Comparison of ENCODE assay signal across 8 cellular contexts in the genomic region with DNA sequence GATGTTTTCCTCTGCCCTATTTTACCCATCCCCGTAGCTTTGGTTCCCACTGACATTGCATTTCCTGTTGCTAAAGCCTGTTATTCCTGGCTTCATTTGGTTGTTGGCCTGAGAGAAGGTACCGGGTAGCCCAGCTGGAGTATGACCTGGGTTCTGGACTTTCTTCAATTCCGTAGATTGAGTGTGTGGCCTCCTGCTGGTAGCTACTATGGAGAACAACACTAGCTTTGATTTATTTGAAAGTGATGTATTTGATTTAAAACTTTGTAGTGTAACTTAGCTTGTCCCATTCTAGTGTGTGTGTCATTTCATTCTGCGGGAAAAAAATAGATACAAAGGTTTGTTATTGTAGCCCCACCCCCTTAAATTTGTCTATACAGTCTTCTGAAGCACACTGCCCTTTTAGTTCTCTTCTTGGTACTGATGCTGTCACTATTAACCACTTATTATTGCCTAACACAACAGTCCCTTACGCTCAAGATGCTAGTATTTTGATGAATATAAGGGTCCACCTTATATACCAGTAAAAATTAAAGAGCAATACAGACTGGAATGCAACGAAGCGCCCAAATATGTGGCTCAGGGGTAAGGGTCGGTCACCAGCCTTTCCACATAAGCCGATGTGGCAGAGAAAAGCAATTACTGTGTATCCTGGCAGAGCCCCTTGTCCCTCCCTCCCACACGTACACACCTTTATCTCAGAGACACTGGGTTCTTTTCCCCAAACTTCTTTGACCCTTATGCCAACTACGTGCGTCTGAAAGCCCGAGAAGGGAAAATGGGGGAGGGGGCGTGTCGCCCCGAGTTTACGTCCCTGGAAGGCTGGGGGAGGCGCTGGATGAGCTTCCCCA. TPM values are rescaled to one million over a fixed set of nuclear protein-coding genes. Genes with fewer than 3 reads are reported as not detected.
DNase-seq lines count a peak whose midpoint lies in the region; ATAC-seq and TF ChIP-seq lines count a peak whose summit lies in the region.

No MANE protein-coding gene starts in this region.

- peaks cover 47% of the 10 kb centered on the region for H3K36me3 Mint-ChIP-seq in effector memory CD8-positive, alpha-beta T cell (ENCODE audit: insufficient read depth)

- peak overlapping the region; percentile 49 to 74 for H3K4ac ChIP-seq in mesenchymal stem cell (ENCODE audit: low read depth in 1 of 2, low read length in 2 of 2)

- peaks cover 9% of the 10 kb centered on the region for H3K79me1 ChIP-seq in mesenchymal stem cell (replicated peaks; ENCODE audit: low read length, poor library complexity, severe bottlenecking)

- peak overlapping the region; percentile 88 for H3K27ac ChIP-seq in mesenchymal stem cell (ENCODE audit: low read length, poor library complexity, severe bottlenecking)
- peak overlapping the region; percentile 79 to 97 (median 95) for H3K27ac ChIP-seq in tibial nerve

- TF ChIP-seq POLR2A in tibial nerve (IDR thresholded peaks at IDR 0.05) = no peak

- peak in 4 of 5 experiments; percentile 41 to 61 (median 54) for TF ChIP-seq CTCF in tibial nerve (IDR thresholded peaks at IDR 0.05)

- peak overlapping the region; percentile 51 for H4K8ac ChIP-seq in mesenchymal stem cell (ENCODE audit: low read length)

- H3K27ac Mint-ChIP-seq in effector memory CD8-positive, alpha-beta T cell = peak overlapping the region; percentile 96 to 99

- H3K4me3 ChIP-seq in mesenchymal stem cell (ENCODE audit: insufficient read depth in 1 of 2, low read depth in 1 of 2, low read length in 2 of 2) = peak overlapping the region; percentile 90 to 94
- H3K4me3 ChIP-seq in tibial nerve = peak overlapping the region; percentile 64 to 77 (median 75)

- peak overlapping the region; percentile 2 for H2BK15ac ChIP-seq in mesenchymal stem cell (ENCODE audit: low read depth, poor library complexity, severe bottlenecking)

- H3K36me3 ChIP-seq in mesenchymal stem cell (ENCODE audit: control insufficient read depth in 1 of 2, insufficient read depth in 2 of 2, low read depth in 1 of 2, low read length in 2 of 2) = peaks cover 0 to 49% of the 10 kb centered on the region in 2 experiments
- peaks cover 0 to 31% (median 9%) of the 10 kb centered on the region in 3 donors for H3K36me3 ChIP-seq in tibial nerve

- peak overlapping the region; percentile 98 to 100 for H3K4me3 Mint-ChIP-seq in effector memory CD8-positive, alpha-beta T cell

- TF ChIP-seq EP300 in tibial nerve (IDR thresholded peaks at IDR 0.05) = no peak

- H3K18ac ChIP-seq in mesenchymal stem cell (ENCODE audit: low read depth in 1 of 2, low read length in 2 of 2) = peak overlapping the region; percentile 49 to 88

- H3K23ac ChIP-seq in mesenchymal stem cell (ENCODE audit: low read length in 2 of 2) = peak overlapping the region in 1 of 2 experiments; percentile 81

- H2BK12ac ChIP-seq in mesenchymal stem cell (ENCODE audit: low read length in 2 of 2) = peak overlapping the region in 1 of 2 experiments; percentile 12

- no peak overlapping the region for H2AK5ac ChIP-seq in mesenchymal stem cell (ENCODE audit: low read length, severe bottlenecking)

- H3K4me2 ChIP-seq in mesenchymal stem cell (ENCODE audit: low read length, poor library complexity, severe bottlenecking) = peak overlapping the region; percentile 87

- H3K14ac ChIP-seq in mesenchymal stem cell (ENCODE audit: low read length in 2 of 2) = no peak overlapping the region

- peak overlapping the region; percentile 19 for H4K91ac ChIP-seq in mesenchymal stem cell (ENCODE audit: low read length)

- H2BK120ac ChIP-seq in mesenchymal stem cell (ENCODE audit: low read depth, low read length) = no peak overlapping the region

- in situ Hi-C loops in SK-MEL-5 (cut with HindIII; ENCODE audit: low pct_unique_long_range_greater_than_20kb, low sequenced_read_pairs) = no loop called here

- ATAC-seq in HG02970 (IDR thresholded peaks at IDR 0.05; ENCODE audit: low FRiP score, unreplicated experiment) = peak; percentile 7
- ATAC-seq in effector memory CD8-positive, alpha-beta T cell (replicated peaks) = peak; percentile 22
- ATAC-seq in GM21529 (IDR thresholded peaks at IDR 0.05; ENCODE audit: unreplicated experiment) = no peak

- H3K27me3 ChIP-seq in mesenchymal stem cell (ENCODE audit: control insufficient read depth in 1 of 2, insufficient read depth in 1 of 2, low read length in 2 of 2) (no peaks in the 10 kb centered on the region), tibial nerve (no peaks in the 10 kb centered on the region)

- peak; percentile 41 for DNase-seq in NCI-H2171 treated with DMSO at 0.1 percent for 48 hours (lab: John Stamatoyannopoulos, UW)
- DNase-seq in NCI-H2171 (lab: John Stamatoyannopoulos, UW) = no peak
- peak; percentile 53 for DNase-seq in SK-MEL-5 (ENCODE audit: low read depth, low spot score)
- DNase-seq in effector memory CD8-positive, alpha-beta T cell = no peak
- peak; percentile 74 for DNase-seq in mesenchymal stem cell
- peak in 1 of 2 donors; percentile 57 for DNase-seq in tibial nerve (ENCODE audit: low spot score in 2 of 2)

- no peaks in the 10 kb centered on the region for H3K9me3 ChIP-seq in mesenchymal stem cell (ENCODE audit: control insufficient read depth, low read length)
- no peaks in the 10 kb centered on the region for H3K9me3 ChIP-seq in tibial nerve

- H3K9me3 Mint-ChIP-seq in effector memory CD8-positive, alpha-beta T cell = no peaks in the 10 kb centered on the region

- no peaks in the 10 kb centered on the region for H3K27me3 Mint-ChIP-seq in effector memory CD8-positive, alpha-beta T cell

- WGBS in mesenchymal stem cell = 11% methylated on average over 16 of the region's 18 CpGs
- WGBS in tibial nerve, 2 donors = 3 to 5% methylated on average over 18 of the region's 18 CpGs

- H3K4me1 ChIP-seq in mesenchymal stem cell (ENCODE audit: control insufficient read depth, insufficient read depth, low read depth, low read length) (no peaks in the 10 kb centered on the region), tibial nerve (peaks cover 0 to 22% (median 10%) of the 10 kb centered on the region in 4 donors)

- H3K9ac ChIP-seq in mesenchymal stem cell (ENCODE audit: low read length) = peak overlapping the region; percentile 96

- peaks cover 45 to 51% of the 10 kb centered on the region in 2 donors for H3K4me1 Mint-ChIP-seq in effector memory CD8-positive, alpha-beta T cell (ENCODE audit: low read depth in 2 of 2)

- H2AFZ ChIP-seq in mesenchymal stem cell (ENCODE audit: low read depth, low read length) = no peak overlapping the region

- H2BK5ac ChIP-seq in mesenchymal stem cell (ENCODE audit: low read depth, low read length, poor library complexity, severe bottlenecking) = no peak overlapping the region

RNA-seq across cellular contexts. Expression of a gene that starts 0.6 kb away (rescaled TPM):
- total RNA-seq in SK-MEL-5 (2014; rRNA removed; shearing (Covaris generic)) = 29.1 TPM in 2 replicates
- 36.1 and 61.7 TPM in 2 replicates for polyA plus RNA-seq in SK-MEL-5 (2015; cell fraction: cytosol; rRNA removed)
- polyA plus RNA-seq in SK-MEL-5 (2015; cell fraction: nucleus; rRNA removed) = 221 and 258 TPM in 2 replicates
- polyA plus RNA-seq in mesenchymal stem cell (2013, experiment 1 of 2) = 62.1 TPM
- 60.3 TPM for polyA plus RNA-seq in mesenchymal stem cell (2013, experiment 2 of 2)
- 10 to 100 TPM; 30.6 to 69.9 (median 43.8) TPM for total RNA-seq in tibial nerve

RNA-seq across cellular contexts. Expression of a gene that starts 33.1 kb away (rescaled TPM):
- 100 and 125 TPM in 2 replicates for total RNA-seq in SK-MEL-5 (2014; rRNA removed; shearing (Covaris generic))
- polyA plus RNA-seq in SK-MEL-5 (2015; cell fraction: cytosol; rRNA removed) = 142 and 159 TPM in 2 replicates
- 61.4 and 72.8 TPM in 2 replicates for polyA plus RNA-seq in SK-MEL-5 (2015; cell fraction: nucleus; rRNA removed)
- 509 TPM for polyA plus RNA-seq in mesenchymal stem cell (2013, experiment 1 of 2)
- polyA plus RNA-seq in mesenchymal stem cell (2013, experiment 2 of 2) = 495 TPM
- 100 to 1,000 TPM; 225 to 297 (median 293) TPM for total RNA-seq in tibial nerve

RNA-seq across cellular contexts. Expression of a gene that starts 41.3 kb away (rescaled TPM):
- 0.40 and 0.61 TPM in 2 replicates for total RNA-seq in SK-MEL-5 (2014; rRNA removed; shearing (Covaris generic))
- 1.2 and 1.6 TPM in 2 replicates for polyA plus RNA-seq in SK-MEL-5 (2015; cell fraction: cytosol; rRNA removed)
- polyA plus RNA-seq in SK-MEL-5 (2015; cell fraction: nucleus; rRNA removed) = 2.5 and 14.7 TPM in 2 replicates
- polyA plus RNA-seq in mesenchymal stem cell (2013, experiment 1 of 2) = 0.90 TPM
- 0.93 TPM for polyA plus RNA-seq in mesenchymal stem cell (2013, experiment 2 of 2)
- 1 to 10 TPM in 3 of 4 donors, under 1 TPM in 1; 0.66 to 3.3 (median 1.8) TPM for total RNA-seq in tibial nerve

RNA-seq across cellular contexts. Expression of a gene that starts 54.2 kb away (rescaled TPM):
- total RNA-seq in SK-MEL-5 (2014; rRNA removed; shearing (Covaris generic)) = 137 and 146 TPM in 2 replicates
- 77.5 and 107 TPM in 2 replicates for polyA plus RNA-seq in SK-MEL-5 (2015; cell fraction: cytosol; rRNA removed)
- polyA plus RNA-seq in SK-MEL-5 (2015; cell fraction: nucleus; rRNA removed) = 76.1 and 88.7 TPM in 2 replicates
- 133 TPM for polyA plus RNA-seq in mesenchymal stem cell (2013, experiment 1 of 2)
- 140 TPM for polyA plus RNA-seq in mesenchymal stem cell (2013, experiment 2 of 2)
- 100 to 1,000 TPM in 3 of 4 donors, 10 to 100 TPM in 1; 90.8 to 126 (median 114) TPM for total RNA-seq in tibial nerve

RNA-seq across cellular contexts. Expression of a gene that starts 54.9 kb away (rescaled TPM):
- total RNA-seq in SK-MEL-5 (2014; rRNA removed; shearing (Covaris generic)) = 23.8 and 28.2 TPM in 2 replicates
- 23.3 and 28.1 TPM in 2 replicates for polyA plus RNA-seq in SK-MEL-5 (2015; cell fraction: cytosol; rRNA removed)
- polyA plus RNA-seq in SK-MEL-5 (2015; cell fraction: nucleus; rRNA removed) = 8.7 and 32.1 TPM in 2 replicates
- 15.2 TPM for polyA plus RNA-seq in mesenchymal stem cell (2013, experiment 1 of 2)
- polyA plus RNA-seq in mesenchymal stem cell (2013, experiment 2 of 2) = 14.9 TPM
- total RNA-seq in tibial nerve = 10 to 100 TPM; 18.4 to 24.0 (median 20.4) TPM

Comparison
In these comparisons a context has a peak if more than half of its experiments do, and no peak if none do; other contexts are left out.
1. DNase-seq: peak in NCI-H2171 treated with DMSO at 0.1 percent for 48 hours (single experiment), SK-MEL-5 (single experiment) and mesenchymal stem cell (single experiment); none in NCI-H2171 (single experiment) and effector memory CD8-positive, alpha-beta T cell (0 of 3).